In genomic region chr3:129393271-129393670, GRCh38 we compare ENCODE assay signal across 14 cellular contexts. TPM values are rescaled to one million over a fixed set of nuclear protein-coding genes. Genes with fewer than 3 reads are reported as not detected.
A peak's percentile ranks its signal among the peaks of the same experiment; 100 is the strongest.
DNase-seq lines count a peak whose midpoint lies in the region; ATAC-seq and TF ChIP-seq lines count a peak whose summit lies in the region.
"Had no signal": no experiment of that assay in that cellular context is flagged by ENCODE, and none has a peak within 500 bp of the region (broad histone marks: within the 10 kb centered on the region; RNA-seq: fewer than 3 reads in every experiment).

No MANE protein-coding gene starts in this region.

- no peak overlapping the region for H3K4me3 ChIP-seq in adrenal gland
- H3K4me3 ChIP-seq: HAP-1 had no signal

- intact Hi-C loops in adrenal gland (cut with DNase I): no loop called here

- TF ChIP-seq CTCF in adrenal gland (IDR thresholded peaks at IDR 0.05): no peak

- DNase-seq in adrenal gland (peak in 6 of 7 donors; percentile 37 to 64 (median 54)), substantia nigra (lab: John Stamatoyannopoulos, UW) (no peak)
- DNase-seq: CD8-positive, alpha-beta T cell; COR-L47; DMS153; DMS79 treated with DMSO at 0.1 percent for 48 hours; EL; IMR-90 had no signal

- H3K9me3 ChIP-seq in adrenal gland (replicated peaks in 1 of 3): no peaks in the 10 kb centered on the region
- H3K9me3 ChIP-seq: HAP-1 had no signal

- H3K27me3 ChIP-seq in adrenal gland: no peaks in the 10 kb centered on the region

- H3K4me1 ChIP-seq in adrenal gland (replicated peaks in 1 of 2): peaks cover 3 to 36% of the 10 kb centered on the region in 2 donors

- WGBS in adrenal gland, 4 donors: 46 to 61% (median 52%) methylated on average over 6 of the region's 6 CpGs

- peak; percentile 16 for ATAC-seq in esophagus mucosa
- no peak for ATAC-seq in GM19035 (IDR thresholded peaks at IDR 0.05; ENCODE audit: unreplicated experiment)
- no peak for ATAC-seq in HG02623 (IDR thresholded peaks at IDR 0.05; ENCODE audit: unreplicated experiment)
- ATAC-seq in GM21526 (IDR thresholded peaks at IDR 0.05; ENCODE audit: low FRiP score, unreplicated experiment): no peak
- ATAC-seq: CD8-positive, alpha-beta T cell had no signal

- TF ChIP-seq POLR2A in adrenal gland (IDR thresholded peaks at IDR 0.05): no peak

- H3K36me3 ChIP-seq in adrenal gland (replicated peaks in 1 of 2): peaks cover 0 to 32% of the 10 kb centered on the region in 2 donors

- peak overlapping the region in 3 of 5 donors; percentile 37 to 79 (median 65) for H3K27ac ChIP-seq in adrenal gland
- peak overlapping the region; percentile 26 for H3K27ac ChIP-seq in substantia nigra (ENCODE audit: low read depth, low read length, poor library complexity, severe bottlenecking)

RNA-seq across cellular contexts. Expression of gene EFCAB12, which starts 35.2 kb away (rescaled TPM):
- total RNA-seq in adrenal gland: 1 to 10 TPM in 2 of 8 donors, under 1 TPM in 5, not detected in 1; 0.17 to 1.3 (median 0.41) TPM
- 1 to 10 TPM in 2 of 3 donors, under 1 TPM in 1; 0.37 to 3.9 (median 2.8) TPM for polyA plus RNA-seq in adrenal gland
- total RNA-seq in esophagus mucosa: 0.04 TPM
- polyA plus RNA-seq: CD14-positive monocyte had no signal

RNA-seq across cellular contexts. Expression of gene MBD4, which starts 46.5 kb away (rescaled TPM):
- total RNA-seq in adrenal gland (10 to 100 TPM in 7 of 8 donors, 1 to 10 TPM in 1; 9.9 to 32.3 (median 25.4) TPM), esophagus mucosa (20.8 TPM)
- polyA plus RNA-seq in adrenal gland: 10 to 100 TPM; 13.3 to 28.9 (median 13.4) TPM

RNA-seq across cellular contexts. Expression of gene IFT122, which starts 46.8 kb away (rescaled TPM):
- total RNA-seq in adrenal gland (10 to 100 TPM; 18.2 to 38.4 (median 26.7) TPM), esophagus mucosa (11.2 TPM)
- 10 to 100 TPM; 15.7 to 23.9 (median 23.3) TPM for polyA plus RNA-seq in adrenal gland

Comparison
In these comparisons a context has a peak if more than half of its experiments do, and no peak if none do; other contexts are left out.
1. DNase-seq: peak in adrenal gland (6 of 7); none in substantia nigra (0 of 49).